Comparison of ENCODE assay signal across 8 cellular contexts in the genomic region with DNA sequence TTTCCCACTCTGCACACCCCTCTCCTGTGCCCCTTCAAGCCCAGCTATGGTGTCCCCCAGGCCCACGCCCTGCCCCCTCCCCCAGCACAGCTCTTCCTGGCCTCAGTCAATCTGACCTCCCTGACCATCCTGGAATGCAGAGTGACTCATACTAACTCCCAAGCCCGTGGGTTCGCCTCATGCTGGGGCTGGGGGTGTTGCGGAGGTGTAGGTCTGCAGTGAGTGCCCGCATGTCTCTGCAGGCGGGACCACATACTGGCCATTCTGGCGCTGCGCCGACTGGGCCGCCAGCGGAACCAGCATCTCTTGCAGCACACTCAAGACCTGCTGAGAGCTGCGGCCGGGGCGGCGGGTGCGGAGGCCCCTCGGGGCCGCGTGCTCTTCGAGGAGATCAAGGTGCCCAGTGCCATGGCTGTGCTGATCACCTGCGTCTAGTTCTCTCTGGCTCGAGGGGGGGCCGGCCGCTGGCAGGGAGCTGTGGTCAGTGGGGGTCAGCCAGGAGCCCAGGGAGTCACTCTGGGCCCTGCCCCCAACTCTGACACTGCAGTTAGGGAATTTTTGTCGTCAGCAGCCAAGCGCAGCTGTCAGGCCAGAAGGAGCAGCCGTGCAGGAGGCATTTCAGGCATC. TPM values are rescaled to one million over a fixed set of nuclear protein-coding genes. Genes with fewer than 3 reads are reported as not detected.
DNase-seq lines count a peak whose midpoint lies in the region; ATAC-seq, FAIRE-seq and TF ChIP-seq lines count a peak whose summit lies in the region.
"Had no signal": no experiment of that assay in that cellular context is flagged by ENCODE, and none has a peak within 500 bp of the region (broad histone marks: within the 10 kb centered on the region; RNA-seq: fewer than 3 reads in every experiment).

No MANE protein-coding gene starts in this region.

- peaks cover 15% of the 10 kb centered on the region for H3K27me3 Mint-ChIP-seq in endodermal cell (ENCODE audit: insufficient read depth)
- peaks cover 6% of the 10 kb centered on the region in 2 donors for H3K27me3 Mint-ChIP-seq in natural killer cell treated with Interleukin-12 subunit alpha and Interleukin-12 subunit beta and Interleukin-15 and Interleukin-18, amount 100 ng/mL, for 72 hours

- peaks cover under 1% of the 10 kb centered on the region for H3K27me3 ChIP-seq in endodermal cell (ENCODE audit: control insufficient read depth, insufficient read depth, low read length, poor library complexity, severe bottlenecking)
- no peaks in the 10 kb centered on the region for H3K27me3 ChIP-seq in rectal smooth muscle tissue (ENCODE audit: control insufficient read depth, insufficient read depth, low read length)
- H3K27me3 ChIP-seq: ascending aorta had no signal

- DNase-seq in HTR-8/SVneo (ENCODE audit: insufficient read length, low spot score) (peak; percentile 84), endodermal cell (peak; percentile 89), cerebellar cortex (ENCODE audit: low spot score) (no peak), UCSD-AML1 (lab: John Stamatoyannopoulos, UW; ENCODE audit: unreplicated experiment) (no peak)
- no peak for DNase-seq in natural killer cell treated with Interleukin-12 subunit alpha and Interleukin-12 subunit beta and Interleukin-15 and Interleukin-18, amount 100 ng/mL, for 72 hours (ENCODE audit: low spot score)
- DNase-seq: NCI-H510A treated with DMSO at 0.1 percent for 48 hours had no signal

- no peaks in the 10 kb centered on the region for H3K36me3 Mint-ChIP-seq in endodermal cell (ENCODE audit: low read depth)
- H3K36me3 Mint-ChIP-seq in natural killer cell treated with Interleukin-12 subunit alpha and Interleukin-12 subunit beta and Interleukin-15 and Interleukin-18, amount 100 ng/mL, for 72 hours = no peaks in the 10 kb centered on the region

- no peaks in the 10 kb centered on the region for H3K9me3 Mint-ChIP-seq in endodermal cell
- H3K9me3 Mint-ChIP-seq in natural killer cell treated with Interleukin-12 subunit alpha and Interleukin-12 subunit beta and Interleukin-15 and Interleukin-18, amount 100 ng/mL, for 72 hours = no peaks in the 10 kb centered on the region

- H3K27ac ChIP-seq in endodermal cell (ENCODE audit: low read depth, low read length) = no peak overlapping the region
- H3K27ac ChIP-seq in rectal smooth muscle tissue (ENCODE audit: low read depth, low read length) = no peak overlapping the region

- H3K4me3 ChIP-seq in endodermal cell (ENCODE audit: low read length) (no peak overlapping the region), rectal smooth muscle tissue (ENCODE audit: low read length) (peak overlapping the region; percentile 2)
- H3K4me3 ChIP-seq: ascending aorta had no signal

- no peaks in the 10 kb centered on the region for H3K36me3 ChIP-seq in endodermal cell (ENCODE audit: control insufficient read depth, insufficient read depth, low read length)
- no peaks in the 10 kb centered on the region for H3K36me3 ChIP-seq in rectal smooth muscle tissue (ENCODE audit: control insufficient read depth, insufficient read depth, low read length)
- H3K36me3 ChIP-seq: ascending aorta had no signal

- H3K9ac ChIP-seq in endodermal cell (ENCODE audit: extremely low read depth, low read length, poor library complexity, severe bottlenecking) (no peak overlapping the region), rectal smooth muscle tissue (ENCODE audit: low read length) (no peak overlapping the region)

- H3K4me1 Mint-ChIP-seq in endodermal cell = peaks cover 16% of the 10 kb centered on the region
- peaks cover 7 to 17% of the 10 kb centered on the region in 2 donors for H3K4me1 Mint-ChIP-seq in natural killer cell treated with Interleukin-12 subunit alpha and Interleukin-12 subunit beta and Interleukin-15 and Interleukin-18, amount 100 ng/mL, for 72 hours (ENCODE audit: low read depth in 2 of 2)

- FAIRE-seq in HTR-8/SVneo (lab: Jason Lieb, UNC) = peak; percentile 98

- ATAC-seq in natural killer cell treated with Interleukin-12 subunit alpha and Interleukin-12 subunit beta and Interleukin-15 and Interleukin-18, amount 100 ng/mL, for 72 hours = no peak

- H3K4me3 Mint-ChIP-seq in endodermal cell = no peak overlapping the region
- no peak overlapping the region for H3K4me3 Mint-ChIP-seq in natural killer cell treated with Interleukin-12 subunit alpha and Interleukin-12 subunit beta and Interleukin-15 and Interleukin-18, amount 100 ng/mL, for 72 hours

- H3K4me1 ChIP-seq in endodermal cell (ENCODE audit: control insufficient read depth, insufficient read depth, low read length) (peaks cover 5% of the 10 kb centered on the region), rectal smooth muscle tissue (ENCODE audit: control insufficient read depth, insufficient read depth, low read length) (peaks cover 2% of the 10 kb centered on the region)

- H3K9me3 ChIP-seq in endodermal cell (ENCODE audit: control insufficient read depth, low read length) = no peaks in the 10 kb centered on the region
- H3K9me3 ChIP-seq: ascending aorta had no signal

- WGBS in endodermal cell (ENCODE audit: insufficient coverage in 1 of 2, insufficient read length in 1 of 2), 2 experiments = 11 to 36% methylated on average over 17 to 27 of the region's 27 CpGs

- TF ChIP-seq CTCF in endodermal cell (conservative IDR thresholded peaks at IDR 0.05) = no peak

- H3K27ac Mint-ChIP-seq in endodermal cell = no peak overlapping the region
- H3K27ac Mint-ChIP-seq in natural killer cell treated with Interleukin-12 subunit alpha and Interleukin-12 subunit beta and Interleukin-15 and Interleukin-18, amount 100 ng/mL, for 72 hours = no peak overlapping the region

RNA-seq across cellular contexts. Expression of a gene that starts 13.4 kb away (rescaled TPM):
- 10 to 100 TPM; 16.8 to 19.4 TPM for total RNA-seq in endodermal cell
- 57.6 TPM for polyA plus RNA-seq in endodermal cell (2013, experiment 1 of 2)
- 59.4 TPM for polyA plus RNA-seq in endodermal cell (2013, experiment 2 of 2)
- total RNA-seq in natural killer cell treated with Interleukin-12 subunit alpha and Interleukin-12 subunit beta and Interleukin-15 and Interleukin-18, amount 100 ng/mL, for 72 hours = 1 to 10 TPM; 8.1 to 9.6 TPM

RNA-seq across cellular contexts. Expression of a gene that starts 15.4 kb away (rescaled TPM):
- 1 to 10 TPM; 2.5 to 3.6 TPM for total RNA-seq in endodermal cell
- 0.21 TPM for polyA plus RNA-seq in endodermal cell (2013, experiment 1 of 2)
- polyA plus RNA-seq in endodermal cell (2013, experiment 2 of 2) = not detected
- total RNA-seq in natural killer cell treated with Interleukin-12 subunit alpha and Interleukin-12 subunit beta and Interleukin-15 and Interleukin-18, amount 100 ng/mL, for 72 hours = not detected
- total RNA-seq: ascending aorta had no signal

RNA-seq across cellular contexts. Expression of a gene that starts 25.9 kb away (rescaled TPM):
- total RNA-seq in endodermal cell = not detected
- not detected for polyA plus RNA-seq in endodermal cell (2013, experiment 1 of 2)
- polyA plus RNA-seq in endodermal cell (2013, experiment 2 of 2) = not detected
- total RNA-seq in natural killer cell treated with Interleukin-12 subunit alpha and Interleukin-12 subunit beta and Interleukin-15 and Interleukin-18, amount 100 ng/mL, for 72 hours = not detected
- total RNA-seq: ascending aorta had no signal

RNA-seq across cellular contexts. Expression of a gene that starts 52.6 kb away (rescaled TPM):
- total RNA-seq in endodermal cell = 100 to 1,000 TPM; 120 to 123 TPM
- polyA plus RNA-seq in endodermal cell (2013, experiment 1 of 2) = 82.7 TPM
- polyA plus RNA-seq in endodermal cell (2013, experiment 2 of 2) = 80.3 TPM
- 1 to 10 TPM; 2.2 to 3.6 TPM for total RNA-seq in natural killer cell treated with Interleukin-12 subunit alpha and Interleukin-12 subunit beta and Interleukin-15 and Interleukin-18, amount 100 ng/mL, for 72 hours

Comparison
In these comparisons a context has a peak if more than half of its experiments do, and no peak if none do; other contexts are left out.
1. DNase-seq: peak in HTR-8/SVneo (single experiment) and endodermal cell (single experiment); none in cerebellar cortex (single experiment), UCSD-AML1 (single experiment) and natural killer cell treated with Interleukin-12 subunit alpha and Interleukin-12 subunit beta and Interleukin-15 and Interleukin-18, amount 100 ng/mL, for 72 hours (single experiment).